In the genomic region with DNA sequence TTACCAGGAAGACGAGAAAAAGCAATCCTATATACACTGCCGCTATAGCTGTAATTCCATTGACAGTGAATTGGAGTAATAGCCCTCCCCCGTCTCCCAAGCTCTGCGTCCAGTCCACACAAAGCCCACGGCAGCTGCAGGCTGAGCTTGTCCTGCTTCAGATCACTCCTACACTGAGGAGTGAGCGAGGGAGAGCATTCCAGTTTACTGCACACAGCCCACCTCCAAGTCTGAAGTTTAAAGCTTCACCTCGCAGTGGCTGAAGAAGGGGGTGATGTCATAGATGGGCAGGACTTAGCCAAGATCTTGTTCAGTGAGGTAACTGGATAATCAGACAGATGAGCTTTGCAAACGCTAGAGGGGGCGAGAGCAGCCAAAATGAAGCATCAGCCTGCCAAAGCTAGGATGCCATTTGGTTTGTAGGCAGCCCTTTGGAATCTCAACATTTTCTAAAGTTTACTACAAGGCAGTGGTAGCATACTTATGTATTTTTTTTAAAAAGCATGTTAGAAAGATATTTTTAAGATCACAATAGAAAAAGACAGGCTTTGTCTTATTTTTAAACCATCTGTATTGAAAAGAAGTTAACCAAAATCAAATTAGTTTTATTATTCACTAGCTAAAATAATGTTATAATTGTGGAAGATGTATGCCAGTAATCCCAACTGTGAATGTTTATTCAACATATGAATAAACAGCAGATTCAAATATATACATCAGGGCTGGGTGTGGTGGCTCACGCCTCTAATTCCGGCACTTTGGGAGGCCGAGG, we compare ENCODE assay signal across 1 cellular context.
A peak's percentile ranks its signal among the peaks of the same experiment; 100 is the strongest.
TF ChIP-seq lines count a peak whose summit lies in the region.

TSS of gene FLRT3 (minus strand) at position 213 of the 772 bp plus-strand sequence. CDS start 10,106 bp downstream, outside the sequence.

TF ChIP-seq in HepG2, 621 proteins besides CTCF, POLR2A, EP300 and RAD21 (continued from another document and continues in another):
- TF ChIP-seq, protein P1, sequence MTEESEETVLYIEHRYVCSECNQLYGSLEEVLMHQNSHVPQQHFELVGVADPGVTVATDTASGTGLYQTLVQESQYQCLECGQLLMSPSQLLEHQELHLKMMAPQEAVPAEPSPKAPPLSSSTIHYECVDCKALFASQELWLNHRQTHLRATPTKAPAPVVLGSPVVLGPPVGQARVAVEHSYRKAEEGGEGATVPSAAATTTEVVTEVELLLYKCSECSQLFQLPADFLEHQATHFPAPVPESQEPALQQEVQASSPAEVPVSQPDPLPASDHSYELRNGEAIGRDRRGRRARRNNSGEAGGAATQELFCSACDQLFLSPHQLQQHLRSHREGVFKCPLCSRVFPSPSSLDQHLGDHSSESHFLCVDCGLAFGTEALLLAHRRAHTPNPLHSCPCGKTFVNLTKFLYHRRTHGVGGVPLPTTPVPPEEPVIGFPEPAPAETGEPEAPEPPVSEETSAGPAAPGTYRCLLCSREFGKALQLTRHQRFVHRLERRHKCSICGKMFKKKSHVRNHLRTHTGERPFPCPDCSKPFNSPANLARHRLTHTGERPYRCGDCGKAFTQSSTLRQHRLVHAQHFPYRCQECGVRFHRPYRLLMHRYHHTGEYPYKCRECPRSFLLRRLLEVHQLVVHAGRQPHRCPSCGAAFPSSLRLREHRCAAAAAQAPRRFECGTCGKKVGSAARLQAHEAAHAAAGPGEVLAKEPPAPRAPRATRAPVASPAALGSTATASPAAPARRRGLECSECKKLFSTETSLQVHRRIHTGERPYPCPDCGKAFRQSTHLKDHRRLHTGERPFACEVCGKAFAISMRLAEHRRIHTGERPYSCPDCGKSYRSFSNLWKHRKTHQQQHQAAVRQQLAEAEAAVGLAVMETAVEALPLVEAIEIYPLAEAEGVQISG (CRISPR knock-in tag; IDR thresholded peaks at IDR 0.05) = peak; percentile 40; the same call in 1 of the 2 replicates
- TF ChIP-seq ZBTB21 (CRISPR knock-in tag; IDR thresholded peaks at IDR 0.05) (peak; percentile 75), NFYC (CRISPR knock-in tag; IDR thresholded peaks at IDR 0.05) (peak; percentile 50), TGIF2 (CRISPR knock-in tag; IDR thresholded peaks at IDR 0.05) (peak; percentile 19; the same call in 1 of the 2 replicates), TAF1 (CRISPR knock-in tag; IDR thresholded peaks at IDR 0.05) (peak; percentile 52; the same call in 1 of the 2 replicates), ARNTL (CRISPR knock-in tag; IDR thresholded peaks at IDR 0.05) (no peak), SIN3B (IDR thresholded peaks at IDR 0.05; ENCODE audit: low read length) (no peak), ZNF101 (CRISPR knock-in tag; IDR thresholded peaks at IDR 0.05; ENCODE audit: borderline replicate concordance, low read depth) (no peak), TARDBP (CRISPR knock-in tag; IDR thresholded peaks at IDR 0.05) (peak; percentile 63; the same call in 1 of the 2 replicates), ZNF737 (CRISPR knock-in tag; IDR thresholded peaks at IDR 0.05; ENCODE audit: borderline replicate concordance) (no peak), ZNF234 (CRISPR knock-in tag; conservative IDR thresholded peaks at IDR 0.05) (no peak), SOX5 (CRISPR knock-in tag; IDR thresholded peaks at IDR 0.05; ENCODE audit: borderline replicate concordance) (0 out of 2 replicates have a peak, but pooled peaks have one; percentile 53), ZNF841 (CRISPR knock-in tag; IDR thresholded peaks at IDR 0.05; ENCODE audit: borderline replicate concordance) (no peak), REST (IDR thresholded peaks at IDR 0.05; ENCODE audit: borderline replicate concordance in 1 of 2, low read depth in 1 of 2, low read length in 2 of 2) (0 out of 4 replicates have a peak, but pooled peaks of 1 of the 2 experiments have one; percentile 33), ZIK1 (CRISPR knock-in tag; IDR thresholded peaks at IDR 0.05; ENCODE audit: borderline replicate concordance, low read depth) (no peak), STAT5B (CRISPR knock-in tag; IDR thresholded peaks at IDR 0.05) (no peak), USF2 (IDR thresholded peaks at IDR 0.05; ENCODE audit: low read depth, low read length) (no peak), USF2 (CRISPR knock-in tag; IDR thresholded peaks at IDR 0.05; ENCODE audit: borderline replicate concordance) (no peak), DNMT3B (CRISPR knock-in tag; conservative IDR thresholded peaks at IDR 0.05) (peak; percentile 92), SP1 (IDR thresholded peaks at IDR 0.05) (no peak), SP1 (CRISPR knock-in tag; IDR thresholded peaks at IDR 0.05) (peak; percentile 39; the same call in 1 of the 2 replicates), AGO1 (IDR thresholded peaks at IDR 0.05; ENCODE audit: low read depth, low read length, poor library complexity, severe bottlenecking) (no peak), LCORL (IDR thresholded peaks at IDR 0.05) (no peak), LCORL (CRISPR knock-in tag; IDR thresholded peaks at IDR 0.05) (peak; percentile 52; the same call in 1 of the 2 replicates), CBX1 (IDR thresholded peaks at IDR 0.05; ENCODE audit: low read depth) (peak; percentile 44), KDM5A (IDR thresholded peaks at IDR 0.05; ENCODE audit: borderline replicate concordance, low read length) (no peak), ZNF788 (CRISPR knock-in tag; IDR thresholded peaks at IDR 0.05; ENCODE audit: borderline replicate concordance) (peak; percentile 51; the same call in 1 of the 2 replicates), POGZ (CRISPR knock-in tag; IDR thresholded peaks at IDR 0.05) (peak; percentile 78), MEF2D (CRISPR knock-in tag; IDR thresholded peaks at IDR 0.05) (0 out of 2 replicates have a peak, but pooled peaks have one; percentile 51), DRAP1 (CRISPR knock-in tag; IDR thresholded peaks at IDR 0.05) (peak; percentile 92), YY1 (IDR thresholded peaks at IDR 0.05; ENCODE audit: insufficient read depth, insufficient replicate concordance, low read depth, low read length) (no peak), HOXA3 (CRISPR knock-in tag; IDR thresholded peaks at IDR 0.05) (peak; percentile 34; the same call in 1 of the 2 replicates), XRCC5 (optimal IDR thresholded peaks at IDR 0.05; ENCODE audit: low read length) (peak; percentile 95), ZNF672 (CRISPR knock-in tag; IDR thresholded peaks at IDR 0.05) (no peak), YEATS2 (CRISPR knock-in tag; IDR thresholded peaks at IDR 0.05; ENCODE audit: borderline replicate concordance) (peak; percentile 57; the same call in 1 of the 2 replicates), ATF2 (CRISPR knock-in tag; IDR thresholded peaks at IDR 0.05) (peak; percentile 99), PITX1 (CRISPR knock-in tag; IDR thresholded peaks at IDR 0.05) (peak; percentile 56; the same call in 1 of the 2 replicates), KLF11 (CRISPR knock-in tag; IDR thresholded peaks at IDR 0.05) (no peak), MIXL1 (CRISPR knock-in tag; IDR thresholded peaks at IDR 0.05) (peak; percentile 92), ZNF569 (CRISPR knock-in tag; IDR thresholded peaks at IDR 0.05; ENCODE audit: borderline replicate concordance) (no peak), MAFK (conservative IDR thresholded peaks at IDR 0.05 in 1 of 2, IDR thresholded peaks at IDR 0.05 in 1 of 2; ENCODE audit: low read length in 2 of 2) (no peak), JUNB (CRISPR knock-in tag; IDR thresholded peaks at IDR 0.05; ENCODE audit: borderline replicate concordance) (no peak), TEAD2 (CRISPR knock-in tag; IDR thresholded peaks at IDR 0.05) (no peak), GATAD1 (CRISPR knock-in tag; IDR thresholded peaks at IDR 0.05) (peak; percentile 52; the same call in 1 of the 2 replicates), RBM39 (IDR thresholded peaks at IDR 0.05; ENCODE audit: low read depth, low read length, poor library complexity, severe bottlenecking) (no peak)
- TF ChIP-seq, protein P2, sequence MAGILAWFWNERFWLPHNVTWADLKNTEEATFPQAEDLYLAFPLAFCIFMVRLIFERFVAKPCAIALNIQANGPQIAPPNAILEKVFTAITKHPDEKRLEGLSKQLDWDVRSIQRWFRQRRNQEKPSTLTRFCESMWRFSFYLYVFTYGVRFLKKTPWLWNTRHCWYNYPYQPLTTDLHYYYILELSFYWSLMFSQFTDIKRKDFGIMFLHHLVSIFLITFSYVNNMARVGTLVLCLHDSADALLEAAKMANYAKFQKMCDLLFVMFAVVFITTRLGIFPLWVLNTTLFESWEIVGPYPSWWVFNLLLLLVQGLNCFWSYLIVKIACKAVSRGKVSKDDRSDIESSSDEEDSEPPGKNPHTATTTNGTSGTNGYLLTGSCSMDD (CRISPR knock-in tag; IDR thresholded peaks at IDR 0.05) = no peak
- TF ChIP-seq, protein P3, sequence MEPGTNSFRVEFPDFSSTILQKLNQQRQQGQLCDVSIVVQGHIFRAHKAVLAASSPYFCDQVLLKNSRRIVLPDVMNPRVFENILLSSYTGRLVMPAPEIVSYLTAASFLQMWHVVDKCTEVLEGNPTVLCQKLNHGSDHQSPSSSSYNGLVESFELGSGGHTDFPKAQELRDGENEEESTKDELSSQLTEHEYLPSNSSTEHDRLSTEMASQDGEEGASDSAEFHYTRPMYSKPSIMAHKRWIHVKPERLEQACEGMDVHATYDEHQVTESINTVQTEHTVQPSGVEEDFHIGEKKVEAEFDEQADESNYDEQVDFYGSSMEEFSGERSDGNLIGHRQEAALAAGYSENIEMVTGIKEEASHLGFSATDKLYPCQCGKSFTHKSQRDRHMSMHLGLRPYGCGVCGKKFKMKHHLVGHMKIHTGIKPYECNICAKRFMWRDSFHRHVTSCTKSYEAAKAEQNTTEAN (CRISPR knock-in tag; conservative IDR thresholded peaks at IDR 0.05) = no peak
- TF ChIP-seq, protein P4, sequence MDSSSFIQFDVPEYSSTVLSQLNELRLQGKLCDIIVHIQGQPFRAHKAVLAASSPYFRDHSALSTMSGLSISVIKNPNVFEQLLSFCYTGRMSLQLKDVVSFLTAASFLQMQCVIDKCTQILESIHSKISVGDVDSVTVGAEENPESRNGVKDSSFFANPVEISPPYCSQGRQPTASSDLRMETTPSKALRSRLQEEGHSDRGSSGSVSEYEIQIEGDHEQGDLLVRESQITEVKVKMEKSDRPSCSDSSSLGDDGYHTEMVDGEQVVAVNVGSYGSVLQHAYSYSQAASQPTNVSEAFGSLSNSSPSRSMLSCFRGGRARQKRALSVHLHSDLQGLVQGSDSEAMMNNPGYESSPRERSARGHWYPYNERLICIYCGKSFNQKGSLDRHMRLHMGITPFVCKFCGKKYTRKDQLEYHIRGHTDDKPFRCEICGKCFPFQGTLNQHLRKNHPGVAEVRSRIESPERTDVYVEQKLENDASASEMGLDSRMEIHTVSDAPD (CRISPR knock-in tag; IDR thresholded peaks at IDR 0.05) = no peak
- TF ChIP-seq, protein P5, sequence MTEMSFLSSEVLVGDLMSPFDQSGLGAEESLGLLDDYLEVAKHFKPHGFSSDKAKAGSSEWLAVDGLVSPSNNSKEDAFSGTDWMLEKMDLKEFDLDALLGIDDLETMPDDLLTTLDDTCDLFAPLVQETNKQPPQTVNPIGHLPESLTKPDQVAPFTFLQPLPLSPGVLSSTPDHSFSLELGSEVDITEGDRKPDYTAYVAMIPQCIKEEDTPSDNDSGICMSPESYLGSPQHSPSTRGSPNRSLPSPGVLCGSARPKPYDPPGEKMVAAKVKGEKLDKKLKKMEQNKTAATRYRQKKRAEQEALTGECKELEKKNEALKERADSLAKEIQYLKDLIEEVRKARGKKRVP (CRISPR knock-in tag; IDR thresholded peaks at IDR 0.05) = peak in 1 of 2 experiments; percentile 77; a peak in 2 of 4 replicates
